Comparison of ENCODE assay signal across 8 cellular contexts in the genomic region with DNA sequence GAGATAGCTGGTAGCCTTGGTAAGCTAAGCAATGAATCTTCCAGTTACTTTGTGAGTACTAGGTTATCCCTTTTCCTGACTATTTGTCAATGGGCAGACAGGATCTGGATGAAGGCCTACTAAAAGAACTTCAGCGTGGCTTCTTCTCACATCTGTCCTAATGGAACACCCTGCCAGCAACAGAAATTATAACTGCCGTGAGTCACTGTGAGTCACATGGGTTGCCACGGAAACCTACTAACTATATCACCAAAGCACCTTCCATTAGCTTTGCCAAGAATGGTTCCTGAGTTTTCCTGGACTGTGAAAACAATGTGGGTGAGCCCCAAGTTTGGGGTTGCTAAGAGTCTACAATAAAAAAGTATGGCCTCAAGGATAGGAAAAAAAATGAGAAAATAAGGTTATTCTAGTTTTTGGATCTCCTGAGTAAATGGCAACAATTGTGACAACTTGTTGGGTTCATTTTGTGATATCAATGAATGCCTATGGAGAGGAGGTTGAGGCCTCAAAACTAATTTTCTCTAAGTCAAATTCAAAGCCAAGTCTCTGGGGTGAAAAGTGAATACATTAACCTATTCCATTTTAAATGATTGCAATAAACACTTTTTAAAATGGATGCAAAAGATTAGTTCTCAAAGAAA.
DNase-seq lines count a peak whose midpoint lies in the region; ATAC-seq and TF ChIP-seq lines count a peak whose summit lies in the region.

No MANE protein-coding gene starts in this region.

- DNase-seq in AG04450 (ENCODE audit: low read depth, low spot score) (peak; percentile 69), HUDEP-2 (lab: John Stamatoyannopoulos, UW; ENCODE audit: unreplicated experiment in 76 of 76) (peak in 50 of 76 experiments; percentile 2 to 68 (median 24)), activated T-cell treated with anti-CD3 and anti-CD28 coated beads for 4 hours (peak; percentile 46), left cardiac atrium (peak; percentile 61), midbrain (lab: John Stamatoyannopoulos, UW) (no peak)
- DNase-seq in stimulated activated CD4-positive, alpha-beta T cell treated with anti-CD3 and anti-CD28 coated beads, Interleukin-4, amount 100 ng/mL, for 1 hour, result peak; percentile 59

- no peaks in the 10 kb centered on the region for H3K27me3 ChIP-seq in AG04450 (ENCODE audit: control insufficient read depth, insufficient read depth, low read length)

- no peak for TF ChIP-seq CTCF in AG04450 (IDR thresholded peaks at IDR 0.05; ENCODE audit: low read depth, low read length)

- H3K9me3 ChIP-seq in AG04450 (ENCODE audit: control insufficient read depth, insufficient read depth, low read length), result no peaks in the 10 kb centered on the region

- CTCF ChIA-PET in AG04450 (lab: Charles Lee), result no interaction called here

- POLR2A ChIA-PET in AG04450 (lab: Yijun Ruan, JAX), result no interaction called here

- H3K4me3 ChIP-seq in AG04450 (ENCODE audit: low read depth, low read length), result no peak overlapping the region

- H3K27ac ChIP-seq in AG04450 (ENCODE audit: low read depth, low read length), result no peak overlapping the region

- ATAC-seq in left cardiac atrium, result peak; percentile 38 to 97
- no peak for ATAC-seq in HG03196 (IDR thresholded peaks at IDR 0.05; ENCODE audit: unreplicated experiment)
- no peak for ATAC-seq in GM21528 (IDR thresholded peaks at IDR 0.05; ENCODE audit: low FRiP score, unreplicated experiment)

- intact Hi-C loops in left cardiac atrium (cut with DNase I), result no loop called here

Comparison
In these comparisons a context has a peak if more than half of its experiments do, and no peak if none do; other contexts are left out.
1. ATAC-seq: peak in left cardiac atrium (2 of 2); none in HG03196 (single experiment) and GM21528 (single experiment).